In genomic region chr1:197146108-197147095, GRCh38 we compare ENCODE assay signal across 1 cellular context.
TF ChIP-seq lines count a peak whose summit lies in the region.

Gene ASPM (minus strand): TSS chr1:197146669. CDS start chr1:197146437, 232 bp downstream.

TF ChIP-seq in HepG2, 621 proteins besides CTCF, POLR2A, EP300 and RAD21 (continued from another document and continues in another):
- TF ChIP-seq CREB3 (CRISPR knock-in tag; IDR thresholded peaks at IDR 0.05): no peak
- TF ChIP-seq KLF6 (CRISPR knock-in tag; IDR thresholded peaks at IDR 0.05): peak; percentile 49; the same call in 1 of the 2 replicates
- TF ChIP-seq ZBTB44 (CRISPR knock-in tag; IDR thresholded peaks at IDR 0.05): no peak
- peak; percentile 88 for TF ChIP-seq KMT2A (CRISPR knock-in tag; IDR thresholded peaks at IDR 0.05)
- TF ChIP-seq, protein P1, sequence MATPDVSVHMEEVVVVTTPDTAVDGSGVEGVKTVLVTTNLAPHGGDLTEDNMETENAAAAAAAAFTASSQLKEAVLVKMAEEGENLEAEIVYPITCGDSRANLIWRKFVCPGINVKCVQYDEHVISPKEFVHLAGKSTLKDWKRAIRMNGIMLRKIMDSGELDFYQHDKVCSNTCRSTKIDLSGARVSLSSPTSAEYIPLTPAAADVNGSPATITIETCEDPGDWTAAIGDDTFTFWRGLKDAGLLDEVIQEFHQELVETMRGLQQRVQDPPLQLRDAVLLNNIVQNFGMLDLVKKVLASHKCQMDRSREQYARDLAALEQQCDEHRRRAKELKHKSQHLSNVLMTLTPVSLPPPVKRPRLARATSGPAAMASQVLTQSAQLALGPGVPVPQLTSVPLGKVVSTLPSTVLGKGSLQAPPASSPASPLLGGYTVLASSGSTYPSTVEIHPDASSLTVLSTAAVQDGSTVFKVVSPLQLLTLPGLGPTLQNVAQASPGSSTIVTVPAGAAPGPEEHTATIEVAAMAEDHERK (CRISPR knock-in tag; IDR thresholded peaks at IDR 0.05; ENCODE audit: low read depth): no peak
- no peak for TF ChIP-seq NFAT5 (CRISPR knock-in tag; IDR thresholded peaks at IDR 0.05)
- TF ChIP-seq ZNF737 (CRISPR knock-in tag; IDR thresholded peaks at IDR 0.05; ENCODE audit: borderline replicate concordance): no peak
- TF ChIP-seq, protein P2, sequence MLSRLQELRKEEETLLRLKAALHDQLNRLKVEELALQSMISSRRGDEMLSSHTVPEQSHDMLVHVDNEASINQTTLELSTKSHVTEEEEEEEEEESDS (CRISPR knock-in tag; IDR thresholded peaks at IDR 0.05; ENCODE audit: borderline replicate concordance): peak; percentile 72; the same call in 1 of the 2 replicates
- no peak for TF ChIP-seq ZNF83 (CRISPR knock-in tag; IDR thresholded peaks at IDR 0.05; ENCODE audit: borderline replicate concordance)
- no peak for TF ChIP-seq MIER2 (CRISPR knock-in tag; IDR thresholded peaks at IDR 0.05)
- TF ChIP-seq MLLT10 (CRISPR knock-in tag; IDR thresholded peaks at IDR 0.05): 0 out of 2 replicates have a peak, but pooled peaks have one; percentile 46
- TF ChIP-seq, protein P3, sequence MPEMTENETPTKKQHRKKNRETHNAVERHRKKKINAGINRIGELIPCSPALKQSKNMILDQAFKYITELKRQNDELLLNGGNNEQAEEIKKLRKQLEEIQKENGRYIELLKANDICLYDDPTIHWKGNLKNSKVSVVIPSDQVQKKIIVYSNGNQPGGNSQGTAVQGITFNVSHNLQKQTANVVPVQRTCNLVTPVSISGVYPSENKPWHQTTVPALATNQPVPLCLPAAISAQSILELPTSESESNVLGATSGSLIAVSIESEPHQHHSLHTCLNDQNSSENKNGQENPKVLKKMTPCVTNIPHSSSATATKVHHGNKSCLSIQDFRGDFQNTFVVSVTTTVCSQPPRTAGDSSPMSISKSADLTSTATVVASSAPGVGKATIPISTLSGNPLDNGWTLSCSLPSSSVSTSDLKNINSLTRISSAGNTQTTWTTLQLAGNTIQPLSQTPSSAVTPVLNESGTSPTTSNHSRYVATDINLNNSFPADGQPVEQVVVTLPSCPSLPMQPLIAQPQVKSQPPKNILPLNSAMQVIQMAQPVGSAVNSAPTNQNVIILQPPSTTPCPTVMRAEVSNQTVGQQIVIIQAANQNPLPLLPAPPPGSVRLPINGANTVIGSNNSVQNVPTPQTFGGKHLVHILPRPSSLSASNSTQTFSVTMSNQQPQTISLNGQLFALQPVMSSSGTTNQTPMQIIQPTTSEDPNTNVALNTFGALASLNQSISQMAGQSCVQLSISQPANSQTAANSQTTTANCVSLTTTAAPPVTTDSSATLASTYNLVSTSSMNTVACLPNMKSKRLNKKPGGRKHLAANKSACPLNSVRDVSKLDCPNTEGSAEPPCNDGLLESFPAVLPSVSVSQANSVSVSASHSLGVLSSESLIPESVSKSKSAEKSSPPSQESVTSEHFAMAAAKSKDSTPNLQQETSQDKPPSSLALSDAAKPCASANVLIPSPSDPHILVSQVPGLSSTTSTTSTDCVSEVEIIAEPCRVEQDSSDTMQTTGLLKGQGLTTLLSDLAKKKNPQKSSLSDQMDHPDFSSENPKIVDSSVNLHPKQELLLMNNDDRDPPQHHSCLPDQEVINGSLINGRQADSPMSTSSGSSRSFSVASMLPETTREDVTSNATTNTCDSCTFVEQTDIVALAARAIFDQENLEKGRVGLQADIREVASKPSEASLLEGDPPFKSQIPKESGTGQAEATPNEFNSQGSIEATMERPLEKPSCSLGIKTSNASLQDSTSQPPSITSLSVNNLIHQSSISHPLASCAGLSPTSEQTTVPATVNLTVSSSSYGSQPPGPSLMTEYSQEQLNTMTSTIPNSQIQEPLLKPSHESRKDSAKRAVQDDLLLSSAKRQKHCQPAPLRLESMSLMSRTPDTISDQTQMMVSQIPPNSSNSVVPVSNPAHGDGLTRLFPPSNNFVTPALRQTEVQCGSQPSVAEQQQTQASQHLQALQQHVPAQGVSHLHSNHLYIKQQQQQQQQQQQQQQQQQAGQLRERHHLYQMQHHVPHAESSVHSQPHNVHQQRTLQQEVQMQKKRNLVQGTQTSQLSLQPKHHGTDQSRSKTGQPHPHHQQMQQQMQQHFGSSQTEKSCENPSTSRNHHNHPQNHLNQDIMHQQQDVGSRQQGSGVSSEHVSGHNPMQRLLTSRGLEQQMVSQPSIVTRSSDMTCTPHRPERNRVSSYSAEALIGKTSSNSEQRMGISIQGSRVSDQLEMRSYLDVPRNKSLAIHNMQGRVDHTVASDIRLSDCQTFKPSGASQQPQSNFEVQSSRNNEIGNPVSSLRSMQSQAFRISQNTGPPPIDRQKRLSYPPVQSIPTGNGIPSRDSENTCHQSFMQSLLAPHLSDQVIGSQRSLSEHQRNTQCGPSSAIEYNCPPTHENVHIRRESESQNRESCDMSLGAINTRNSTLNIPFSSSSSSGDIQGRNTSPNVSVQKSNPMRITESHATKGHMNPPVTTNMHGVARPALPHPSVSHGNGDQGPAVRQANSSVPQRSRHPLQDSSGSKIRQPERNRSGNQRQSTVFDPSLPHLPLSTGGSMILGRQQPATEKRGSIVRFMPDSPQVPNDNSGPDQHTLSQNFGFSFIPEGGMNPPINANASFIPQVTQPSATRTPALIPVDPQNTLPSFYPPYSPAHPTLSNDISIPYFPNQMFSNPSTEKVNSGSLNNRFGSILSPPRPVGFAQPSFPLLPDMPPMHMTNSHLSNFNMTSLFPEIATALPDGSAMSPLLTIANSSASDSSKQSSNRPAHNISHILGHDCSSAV (CRISPR knock-in tag; IDR thresholded peaks at IDR 0.05; ENCODE audit: borderline replicate concordance): no peak
- no peak for TF ChIP-seq ZNF704 (CRISPR knock-in tag; IDR thresholded peaks at IDR 0.05; ENCODE audit: borderline replicate concordance)
- TF ChIP-seq ZBTB25 (CRISPR knock-in tag; IDR thresholded peaks at IDR 0.05): no peak
- TF ChIP-seq RNF2 (conservative IDR thresholded peaks at IDR 0.05; ENCODE audit: low read depth): no peak
- no peak for TF ChIP-seq HINFP (CRISPR knock-in tag; IDR thresholded peaks at IDR 0.05; ENCODE audit: low read depth)
- TF ChIP-seq, protein P4, sequence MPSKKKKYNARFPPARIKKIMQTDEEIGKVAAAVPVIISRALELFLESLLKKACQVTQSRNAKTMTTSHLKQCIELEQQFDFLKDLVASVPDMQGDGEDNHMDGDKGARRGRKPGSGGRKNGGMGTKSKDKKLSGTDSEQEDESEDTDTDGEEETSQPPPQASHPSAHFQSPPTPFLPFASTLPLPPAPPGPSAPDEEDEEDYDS (CRISPR knock-in tag; IDR thresholded peaks at IDR 0.05): peak; percentile 62; the same call in 1 of the 2 replicates
- no peak for TF ChIP-seq ZSCAN25 (CRISPR knock-in tag; IDR thresholded peaks at IDR 0.05)
- TF ChIP-seq STAT5B (CRISPR knock-in tag; IDR thresholded peaks at IDR 0.05): no peak
- TF ChIP-seq, protein P5, sequence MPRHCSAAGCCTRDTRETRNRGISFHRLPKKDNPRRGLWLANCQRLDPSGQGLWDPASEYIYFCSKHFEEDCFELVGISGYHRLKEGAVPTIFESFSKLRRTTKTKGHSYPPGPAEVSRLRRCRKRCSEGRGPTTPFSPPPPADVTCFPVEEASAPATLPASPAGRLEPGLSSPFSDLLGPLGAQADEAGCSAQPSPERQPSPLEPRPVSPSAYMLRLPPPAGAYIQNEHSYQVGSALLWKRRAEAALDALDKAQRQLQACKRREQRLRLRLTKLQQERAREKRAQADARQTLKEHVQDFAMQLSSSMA (CRISPR knock-in tag; IDR thresholded peaks at IDR 0.05): peak; percentile 58; the same call in 1 of the 2 replicates
- TF ChIP-seq, protein P6, sequence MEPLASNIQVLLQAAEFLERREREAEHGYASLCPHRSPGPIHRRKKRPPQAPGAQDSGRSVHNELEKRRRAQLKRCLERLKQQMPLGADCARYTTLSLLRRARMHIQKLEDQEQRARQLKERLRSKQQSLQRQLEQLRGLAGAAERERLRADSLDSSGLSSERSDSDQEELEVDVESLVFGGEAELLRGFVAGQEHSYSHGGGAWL (CRISPR knock-in tag; IDR thresholded peaks at IDR 0.05): no peak
- TF ChIP-seq NFIB (CRISPR knock-in tag; IDR thresholded peaks at IDR 0.05; ENCODE audit: borderline replicate concordance): no peak
- TF ChIP-seq ZNF543 (CRISPR knock-in tag; IDR thresholded peaks at IDR 0.05): no peak
- no peak for TF ChIP-seq U2AF1 (optimal IDR thresholded peaks at IDR 0.05; ENCODE audit: low read depth, low read length)
- no peak for TF ChIP-seq SMARCE1 (IDR thresholded peaks at IDR 0.05; ENCODE audit: borderline replicate concordance)
